ENCODE assay signal across 19 cellular contexts in the genomic region with DNA sequence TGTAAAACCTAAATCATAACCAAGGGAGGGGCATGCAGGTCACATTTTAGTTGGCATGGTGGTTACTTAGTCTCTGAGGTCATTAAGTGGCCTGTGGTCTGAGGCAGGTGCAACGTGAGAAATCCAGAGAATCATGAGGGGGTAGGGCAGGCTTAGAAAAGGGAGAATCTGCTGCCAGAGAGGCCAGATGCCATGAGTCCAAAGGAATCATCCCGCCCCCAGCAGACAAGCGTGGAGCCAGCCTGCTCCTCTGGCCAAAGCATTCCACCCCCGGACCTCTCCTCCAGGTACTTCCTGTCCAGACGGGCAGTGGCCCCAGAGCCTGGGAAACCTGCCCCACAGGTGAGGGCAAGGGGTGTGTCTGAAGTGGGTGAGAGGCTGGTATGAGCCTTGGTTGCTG.
DNase-seq lines count a peak whose midpoint lies in the region; ATAC-seq and TF ChIP-seq lines count a peak whose summit lies in the region.
"Had no signal": no experiment of that assay in that cellular context is flagged by ENCODE, and none has a peak within 500 bp of the region (broad histone marks: within the 10 kb centered on the region; RNA-seq: fewer than 3 reads in every experiment).

No MANE protein-coding gene starts in this region.

- no peaks in the 10 kb centered on the region for H3K79me2 ChIP-seq in DND-41 (ENCODE audit: insufficient read depth, low read length)
- H3K79me2 ChIP-seq: hepatocyte had no signal

- no peaks in the 10 kb centered on the region for H3K27me3 ChIP-seq in CD4-positive, alpha-beta memory T cell (ENCODE audit: insufficient read depth, low read length)
- H3K27me3 ChIP-seq in DND-41 (ENCODE audit: insufficient read depth, low read length, poor library complexity) = no peaks in the 10 kb centered on the region
- H3K27me3 ChIP-seq: hepatocyte had no signal

- no peaks in the 10 kb centered on the region for H3K9me3 ChIP-seq in CD4-positive, alpha-beta memory T cell (ENCODE audit: control insufficient read depth in 1 of 2, low read length in 2 of 2)
- no peaks in the 10 kb centered on the region for H3K9me3 ChIP-seq in DND-41 (ENCODE audit: insufficient read depth, low read length, severe bottlenecking)

- no peak overlapping the region for H3K4me3 ChIP-seq in CD4-positive, alpha-beta memory T cell (ENCODE audit: low read length in 2 of 2)
- H3K4me3 ChIP-seq in DND-41 (ENCODE audit: low read depth in 1 of 2, low read length in 2 of 2) (no peak overlapping the region), coronary artery (no peak overlapping the region)
- H3K4me3 ChIP-seq: hepatocyte had no signal

- peaks cover 18 to 35% (median 23%) of the 10 kb centered on the region in 4 donors for H3K4me1 Mint-ChIP-seq in CD4-positive, alpha-beta memory T cell
- H3K4me1 Mint-ChIP-seq in naive thymus-derived CD8-positive, alpha-beta T cell = peaks cover 14 to 34% (median 25%) of the 10 kb centered on the region in 4 donors
- peaks cover 22% of the 10 kb centered on the region for H3K4me1 Mint-ChIP-seq in WTC11

- TF ChIP-seq CTCF in DND-41 (IDR thresholded peaks at IDR 0.05; ENCODE audit: borderline replicate concordance, extremely low read depth, low read length, poor library complexity, severe bottlenecking) = no peak
- TF ChIP-seq CTCF in coronary artery (IDR thresholded peaks at IDR 0.05) = no peak
- no peak for TF ChIP-seq CTCF in WTC11 (IDR thresholded peaks at IDR 0.05)

- H3K27me3 Mint-ChIP-seq in CD4-positive, alpha-beta memory T cell = no peaks in the 10 kb centered on the region
- peaks cover 0 to 2% (median 0%) of the 10 kb centered on the region in 5 donors for H3K27me3 Mint-ChIP-seq in naive thymus-derived CD8-positive, alpha-beta T cell
- no peaks in the 10 kb centered on the region for H3K27me3 Mint-ChIP-seq in WTC11 (ENCODE audit: low read depth)

- CTCF ChIA-PET in CD4-positive, alpha-beta memory T cell (lab: Charles Lee; ENCODE audit: partially characterized antibody) = no interaction called here
- CTCF ChIA-PET in WTC11 (lab: Charles Lee) = no interaction called here

- H3K36me3 ChIP-seq in CD4-positive, alpha-beta memory T cell (ENCODE audit: insufficient read depth, low read length) = no peaks in the 10 kb centered on the region
- no peaks in the 10 kb centered on the region for H3K36me3 ChIP-seq in DND-41 (ENCODE audit: insufficient read depth, low read length)

- no peak overlapping the region for H3K4me2 ChIP-seq in DND-41 (ENCODE audit: insufficient read depth, low read length)
- H3K4me2 ChIP-seq: hepatocyte had no signal

- no peak for ATAC-seq in DND-41 (ENCODE audit: insufficient read depth, low read depth)
- no peak for ATAC-seq in naive thymus-derived CD8-positive, alpha-beta T cell
- ATAC-seq in WTC11 = no peak
- no peak for ATAC-seq in GM18861 (IDR thresholded peaks at IDR 0.05; ENCODE audit: unreplicated experiment)
- ATAC-seq in GM21529 (IDR thresholded peaks at IDR 0.05; ENCODE audit: unreplicated experiment) = no peak

- H4K20me1 ChIP-seq in DND-41 (ENCODE audit: insufficient read depth, low read length) = no peaks in the 10 kb centered on the region

- intact Hi-C loops in CD4-positive, alpha-beta memory T cell (cut with micrococcal nuclease) = no loop called here

- peak overlapping the region; percentile 22; the same call in 1 of the 2 replicates for H2AFZ ChIP-seq in DND-41 (ENCODE audit: low read depth, low read length)
- H2AFZ ChIP-seq: hepatocyte had no signal

- H3K4me1 ChIP-seq in CD4-positive, alpha-beta memory T cell (ENCODE audit: insufficient read depth, low read length) = peaks cover 15% of the 10 kb centered on the region
- peaks cover 17% of the 10 kb centered on the region for H3K4me1 ChIP-seq in DND-41 (ENCODE audit: insufficient read depth, low read length)

- H3K27ac Mint-ChIP-seq in CD4-positive, alpha-beta memory T cell = peak overlapping the region in 6 of 7 donors; percentile 19 to 95 (median 60)
- H3K27ac Mint-ChIP-seq in naive thymus-derived CD8-positive, alpha-beta T cell = peak overlapping the region in 9 of 10 donors; percentile 3 to 88 (median 46)
- H3K27ac Mint-ChIP-seq in WTC11 = no peak overlapping the region

- no peak for DNase-seq in CD4-positive, alpha-beta memory T cell
- DNase-seq in DND-41 = no peak
- peak; percentile 69 for DNase-seq in coronary artery (ENCODE audit: low spot score)
- no peak for DNase-seq in naive thymus-derived CD8-positive, alpha-beta T cell
- DNase-seq in WTC11 (ENCODE audit: low spot score) = no peak
- DNase-seq: activated CD4-positive, CD25-positive, alpha-beta regulatory T cell treated with anti-CD3 and anti-CD28 coated beads, Interleukin-2, amount 50 U/mL, for 72 hours; activated naive CD4-positive, alpha-beta T cell treated with anti-CD3 and anti-CD28 coated beads, Interleukin-2, amount 50 U/mL, for 16 hours; DMS153; H7; kidney; NCI-H1092; NCI-H2081 treated with DMSO at 0.1 percent for 48 hours; NCI-H510A treated with DMSO at 0.1 percent for 48 hours; stimulated activated CD4-positive, alpha-beta T cell treated with anti-CD3 and anti-CD28 coated beads, Interleukin-4, amount 100 ng/mL, for 4 hours; stimulated activated CD8-positive, alpha-beta memory T cell treated with anti-CD3 and anti-CD28 coated beads, Interleukin-4, amount 100 ng/mL, for 48 hours; substantia nigra had no signal

- H3K27ac ChIP-seq in CD4-positive, alpha-beta memory T cell (ENCODE audit: low read depth, low read length) = no peak overlapping the region
- H3K27ac ChIP-seq in DND-41 (ENCODE audit: low read length) (no peak overlapping the region), coronary artery (peak overlapping the region in 1 of 2 donors; percentile 60)
- H3K27ac ChIP-seq: hepatocyte had no signal

- H3K9me3 Mint-ChIP-seq in CD4-positive, alpha-beta memory T cell = no peaks in the 10 kb centered on the region
- no peaks in the 10 kb centered on the region for H3K9me3 Mint-ChIP-seq in naive thymus-derived CD8-positive, alpha-beta T cell
- H3K9me3 Mint-ChIP-seq in WTC11 = no peaks in the 10 kb centered on the region

- H3K4me3 Mint-ChIP-seq in CD4-positive, alpha-beta memory T cell = peak overlapping the region in 6 of 8 donors; percentile 1 to 61 (median 38)
- H3K4me3 Mint-ChIP-seq in naive thymus-derived CD8-positive, alpha-beta T cell = peak overlapping the region in 6 of 10 donors; percentile 0 to 78 (median 42)
- no peak overlapping the region for H3K4me3 Mint-ChIP-seq in WTC11

- H3K36me3 Mint-ChIP-seq in CD4-positive, alpha-beta memory T cell = no peaks in the 10 kb centered on the region
- no peaks in the 10 kb centered on the region for H3K36me3 Mint-ChIP-seq in naive thymus-derived CD8-positive, alpha-beta T cell
- H3K36me3 Mint-ChIP-seq in WTC11 = no peaks in the 10 kb centered on the region

- H3K9ac ChIP-seq in DND-41 (ENCODE audit: low read depth, low read length) = no peak overlapping the region

- POLR2A ChIA-PET in CD4-positive, alpha-beta memory T cell (lab: Charles Lee; ENCODE audit: partially characterized antibody) = no interaction called here
- POLR2A ChIA-PET in naive thymus-derived CD8-positive, alpha-beta T cell (lab: Charles Lee) = no interaction called here
- POLR2A ChIA-PET in WTC11 (lab: Charles Lee) = no interaction called here

TF ChIP-seq in WTC11, 78 proteins besides CTCF, POLR2A, EP300 and RAD21 (continues in another document):
- no peak for TF ChIP-seq ZNF219 (CRISPR knock-in tag; IDR thresholded peaks at IDR 0.05; ENCODE audit: borderline replicate concordance)
- TF ChIP-seq, protein P1, sequence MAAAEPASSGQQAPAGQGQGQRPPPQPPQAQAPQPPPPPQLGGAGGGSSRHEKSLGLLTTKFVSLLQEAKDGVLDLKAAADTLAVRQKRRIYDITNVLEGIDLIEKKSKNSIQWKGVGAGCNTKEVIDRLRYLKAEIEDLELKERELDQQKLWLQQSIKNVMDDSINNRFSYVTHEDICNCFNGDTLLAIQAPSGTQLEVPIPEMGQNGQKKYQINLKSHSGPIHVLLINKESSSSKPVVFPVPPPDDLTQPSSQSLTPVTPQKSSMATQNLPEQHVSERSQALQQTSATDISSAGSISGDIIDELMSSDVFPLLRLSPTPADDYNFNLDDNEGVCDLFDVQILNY (CRISPR knock-in tag; IDR thresholded peaks at IDR 0.05) = no peak
- no peak for TF ChIP-seq SP1 (CRISPR knock-in tag; conservative IDR thresholded peaks at IDR 0.05)
- TF ChIP-seq SOX15 (CRISPR knock-in tag; IDR thresholded peaks at IDR 0.05) = no peak
- TF ChIP-seq RORB (CRISPR knock-in tag; IDR thresholded peaks at IDR 0.05) = no peak
- TF ChIP-seq, protein P2, sequence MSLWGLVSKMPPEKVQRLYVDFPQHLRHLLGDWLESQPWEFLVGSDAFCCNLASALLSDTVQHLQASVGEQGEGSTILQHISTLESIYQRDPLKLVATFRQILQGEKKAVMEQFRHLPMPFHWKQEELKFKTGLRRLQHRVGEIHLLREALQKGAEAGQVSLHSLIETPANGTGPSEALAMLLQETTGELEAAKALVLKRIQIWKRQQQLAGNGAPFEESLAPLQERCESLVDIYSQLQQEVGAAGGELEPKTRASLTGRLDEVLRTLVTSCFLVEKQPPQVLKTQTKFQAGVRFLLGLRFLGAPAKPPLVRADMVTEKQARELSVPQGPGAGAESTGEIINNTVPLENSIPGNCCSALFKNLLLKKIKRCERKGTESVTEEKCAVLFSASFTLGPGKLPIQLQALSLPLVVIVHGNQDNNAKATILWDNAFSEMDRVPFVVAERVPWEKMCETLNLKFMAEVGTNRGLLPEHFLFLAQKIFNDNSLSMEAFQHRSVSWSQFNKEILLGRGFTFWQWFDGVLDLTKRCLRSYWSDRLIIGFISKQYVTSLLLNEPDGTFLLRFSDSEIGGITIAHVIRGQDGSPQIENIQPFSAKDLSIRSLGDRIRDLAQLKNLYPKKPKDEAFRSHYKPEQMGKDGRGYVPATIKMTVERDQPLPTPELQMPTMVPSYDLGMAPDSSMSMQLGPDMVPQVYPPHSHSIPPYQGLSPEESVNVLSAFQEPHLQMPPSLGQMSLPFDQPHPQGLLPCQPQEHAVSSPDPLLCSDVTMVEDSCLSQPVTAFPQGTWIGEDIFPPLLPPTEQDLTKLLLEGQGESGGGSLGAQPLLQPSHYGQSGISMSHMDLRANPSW (CRISPR knock-in tag; conservative IDR thresholded peaks at IDR 0.05; ENCODE audit: low read depth) = no peak
- no peak for TF ChIP-seq ZNF423 (CRISPR knock-in tag; IDR thresholded peaks at IDR 0.05)
- no peak for TF ChIP-seq ZNF121 (CRISPR knock-in tag; IDR thresholded peaks at IDR 0.05)
- TF ChIP-seq CREM (CRISPR knock-in tag; IDR thresholded peaks at IDR 0.05) = no peak
- TF ChIP-seq NFE2L1 (CRISPR knock-in tag; IDR thresholded peaks at IDR 0.05) = no peak
- no peak for TF ChIP-seq TEAD4 (CRISPR knock-in tag; IDR thresholded peaks at IDR 0.05)
